Comparison of ENCODE assay signal across 8 cellular contexts in the genomic region with DNA sequence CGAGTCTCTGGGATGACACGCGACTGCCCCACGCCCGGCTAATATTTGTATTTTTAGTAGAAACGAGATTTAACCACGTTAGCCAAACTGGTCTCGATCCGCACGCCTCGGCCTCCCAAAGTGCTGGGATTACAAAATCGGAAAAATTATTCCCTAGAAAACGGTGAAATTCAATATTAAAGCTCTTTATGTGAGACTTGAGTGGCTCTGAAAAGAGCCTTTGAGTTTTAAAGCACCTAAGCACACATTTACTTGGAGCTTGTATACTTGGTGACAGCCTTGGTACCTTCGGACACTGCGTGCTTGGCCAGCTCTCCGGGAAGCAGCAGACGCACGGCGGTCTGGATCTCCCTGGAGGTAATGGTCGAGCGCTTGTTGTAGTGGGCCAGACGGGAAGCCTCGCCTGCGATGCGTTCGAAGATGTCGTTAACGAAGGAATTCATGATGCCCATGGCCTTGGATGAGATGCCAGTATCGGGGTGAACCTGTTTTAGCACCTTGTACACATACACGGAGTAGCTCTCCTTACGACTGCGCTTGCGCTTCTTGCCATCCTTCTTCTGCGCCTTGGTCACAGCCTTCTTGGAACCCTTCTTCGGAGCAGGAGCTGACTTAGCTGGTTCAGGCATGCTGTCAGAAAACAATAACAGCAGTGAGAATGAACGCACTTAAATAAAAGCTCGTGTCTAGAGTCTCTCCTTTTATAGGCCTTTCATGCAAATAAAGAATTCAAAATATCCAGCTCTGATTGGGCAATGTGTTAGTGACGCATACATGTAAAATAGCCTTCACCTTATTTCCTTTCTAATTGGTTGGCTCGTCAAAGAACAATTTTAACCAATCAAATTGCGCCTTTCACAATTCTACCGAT.
A peak's percentile ranks its signal among the peaks of the same experiment; 100 is the strongest.
DNase-seq lines count a peak whose midpoint lies in the region; ATAC-seq and TF ChIP-seq lines count a peak whose summit lies in the region.

No MANE protein-coding gene starts in this region.

- WGBS in IMR-90 (ENCODE audit: extremely low coverage in 2 of 2, insufficient read length in 1 of 2), 2 experiments, result 0% methylated on average over 18 of the region's 41 CpGs; no CpG with 5 or more reads in 1 of the 2 experiments
- WGBS in tibial nerve, 2 donors, result 1 to 2% methylated on average over 41 of the region's 41 CpGs

- H3K9me3 ChIP-seq in IMR-90 (ENCODE audit: control insufficient read depth, insufficient read depth, low read length) (no peaks in the 10 kb centered on the region), Peyer's patch (no peaks in the 10 kb centered on the region), tibial nerve (no peaks in the 10 kb centered on the region)

- peak overlapping the region; percentile 30 for H2BK5ac ChIP-seq in IMR-90 (ENCODE audit: low read depth, low read length, poor library complexity, severe bottlenecking)

- TF ChIP-seq POLR2A in IMR-90 (IDR thresholded peaks at IDR 0.05; ENCODE audit: low read depth, low read length) (peak; percentile 99), Peyer's patch (IDR thresholded peaks at IDR 0.05) (peak; percentile 100), tibial nerve (IDR thresholded peaks at IDR 0.05) (peak; percentile 83 to 94)

- no peak overlapping the region for H3K27ac Mint-ChIP-seq in activated T-helper 2 cell treated with anti-CD3 and anti-CD28 coated beads, Interferon-gamma antibody, Interleukin-2, Interleukin-4, amounts not matched to agents 10 μg/mL and 5 μg/mL and 100 μg/mL, durations not matched to agents 14 hours and 24 hours and 36 hours
- H3K27ac Mint-ChIP-seq in natural killer cell, result no peak overlapping the region

- DNase-seq in DMS79 (lab: John Stamatoyannopoulos, UW) (peak; percentile 91), IMR-90 (peak; percentile 99), Peyer's patch (peak; percentile 80 to 94 (median 82)), fibroblast of the conjunctiva (ENCODE audit: low read depth) (peak; percentile 98), natural killer cell (peak; percentile 68), tibial nerve (ENCODE audit: low spot score in 2 of 2) (peak in 1 of 2 donors; percentile 81)
- DNase-seq in activated T-helper 2 cell treated with anti-CD3 and anti-CD28 coated beads, Interferon-gamma antibody, Interleukin-2, Interleukin-4, amounts not matched to agents 10 μg/mL and 5 μg/mL and 100 μg/mL, durations not matched to agents 14 hours and 24 hours and 36 hours (ENCODE audit: low spot score), result peak; percentile 87

- H3K36me3 Mint-ChIP-seq in activated T-helper 2 cell treated with anti-CD3 and anti-CD28 coated beads, Interferon-gamma antibody, Interleukin-2, Interleukin-4, amounts not matched to agents 10 μg/mL and 5 μg/mL and 100 μg/mL, durations not matched to agents 14 hours and 24 hours and 36 hours (ENCODE audit: low read depth), result no peaks in the 10 kb centered on the region
- H3K36me3 Mint-ChIP-seq in natural killer cell, result no peaks in the 10 kb centered on the region

- no peak overlapping the region for H4K91ac ChIP-seq in IMR-90 (ENCODE audit: insufficient read depth, low read depth, low read length)

- H2BK120ac ChIP-seq in IMR-90 (ENCODE audit: low read depth, low read length), result no peak overlapping the region

- no peak overlapping the region for H4K5ac ChIP-seq in IMR-90 (ENCODE audit: low read depth, low read length)

- H3K4me1 ChIP-seq in IMR-90 (ENCODE audit: control insufficient read depth, insufficient read depth, low read length), result no peaks in the 10 kb centered on the region
- H3K4me1 ChIP-seq in Peyer's patch, result peaks cover 0 to 4% (median 0%) of the 10 kb centered on the region in 4 donors
- H3K4me1 ChIP-seq in tibial nerve, result peaks cover 0 to 24% (median 0%) of the 10 kb centered on the region in 4 donors

- dilution Hi-C loops in IMR-90 (cut with HindIII; ENCODE audit: low sequenced_read_pairs, unreplicated experiment), result no loop called here

- no peaks in the 10 kb centered on the region for H3K9me3 Mint-ChIP-seq in activated T-helper 2 cell treated with anti-CD3 and anti-CD28 coated beads, Interferon-gamma antibody, Interleukin-2, Interleukin-4, amounts not matched to agents 10 μg/mL and 5 μg/mL and 100 μg/mL, durations not matched to agents 14 hours and 24 hours and 36 hours
- no peaks in the 10 kb centered on the region for H3K9me3 Mint-ChIP-seq in natural killer cell

- peak overlapping the region; percentile 69 for H3K9ac ChIP-seq in IMR-90 (ENCODE audit: low read depth, low read length)

- H3K4ac ChIP-seq in IMR-90 (ENCODE audit: low read depth, low read length), result no peak overlapping the region

- H3K4me3 Mint-ChIP-seq in activated T-helper 2 cell treated with anti-CD3 and anti-CD28 coated beads, Interferon-gamma antibody, Interleukin-2, Interleukin-4, amounts not matched to agents 10 μg/mL and 5 μg/mL and 100 μg/mL, durations not matched to agents 14 hours and 24 hours and 36 hours (ENCODE audit: low read depth), result no peak overlapping the region
- H3K4me3 Mint-ChIP-seq in natural killer cell, result no peak overlapping the region

- peak overlapping the region; percentile 6 for H2AK9ac ChIP-seq in IMR-90 (replicated peaks; ENCODE audit: low read depth, low read length, poor library complexity)

- peak overlapping the region in 1 of 2 experiments; percentile 3; a peak in 1 of 4 replicates for H4K8ac ChIP-seq in IMR-90 (ENCODE audit: low read depth in 2 of 2, low read length in 2 of 2)

- H3K27me3 Mint-ChIP-seq in activated T-helper 2 cell treated with anti-CD3 and anti-CD28 coated beads, Interferon-gamma antibody, Interleukin-2, Interleukin-4, amounts not matched to agents 10 μg/mL and 5 μg/mL and 100 μg/mL, durations not matched to agents 14 hours and 24 hours and 36 hours (ENCODE audit: low read depth), result no peaks in the 10 kb centered on the region
- H3K27me3 Mint-ChIP-seq in natural killer cell (ENCODE audit: low read depth in 2 of 2), result no peaks in the 10 kb centered on the region

- in situ Hi-C loops in IMR-90 (cut with MboI; ENCODE audit: low sequenced_read_pairs), result loop anchor here (25.0 kb wide), 1 partner anchor 1621 kb away; a partner anchor contains a TSS

- POLR2A ChIA-PET in IMR-90 (lab: Charles Lee; ENCODE audit: unreplicated experiment), result interaction anchor here (0.5 to 3.0 kb wide), 24 partner anchors 9 to 1677 kb away, joined by 3 to 50 read pairs (median 6); a partner anchor contains a TSS

- no peaks in the 10 kb centered on the region for H3K9me1 ChIP-seq in IMR-90 (ENCODE audit: insufficient read depth, low read length)

- peak; percentile 64 to 99 for TF ChIP-seq EP300 in tibial nerve (IDR thresholded peaks at IDR 0.05)

- peak overlapping the region; percentile 32; the same call in 1 of the 2 replicates for H2AK5ac ChIP-seq in IMR-90 (ENCODE audit: low read depth, low read length)

- CTCF ChIA-PET in IMR-90 (lab: Yijun Ruan, JAX), result interaction anchor here (0.8 to 1.6 kb wide), 2 partner anchors 17 to 19 kb away, joined by 4 to 5 read pairs; a partner anchor contains a TSS

- TF ChIP-seq CTCF in IMR-90 (conservative IDR thresholded peaks at IDR 0.05; ENCODE audit: low read depth, low read length) (no peak), Peyer's patch (IDR thresholded peaks at IDR 0.05) (no peak), natural killer cell (IDR thresholded peaks at IDR 0.05) (no peak), tibial nerve (IDR thresholded peaks at IDR 0.05) (peak in 1 of 5 experiments; percentile 8)

- peak overlapping the region; percentile 5; the same call in 1 of the 2 replicates for H3K56ac ChIP-seq in IMR-90 (ENCODE audit: extremely low read depth, insufficient read depth, low read length)

- H2BK15ac ChIP-seq in IMR-90 (ENCODE audit: low read depth, low read length), result no peak overlapping the region

- peak overlapping the region; percentile 81 for H3K4me2 ChIP-seq in IMR-90 (ENCODE audit: low read depth, low read length)

- TF ChIP-seq RAD21 in IMR-90 (IDR thresholded peaks at IDR 0.05; ENCODE audit: low read length), result no peak

- TSS peak; percentile 97 for BruUV-seq in IMR-90 (replicated peaks; lab: Mats Ljungman, UMichigan)

- H3K23ac ChIP-seq in IMR-90 (ENCODE audit: low read depth, low read length), result no peak overlapping the region

- no peak overlapping the region for H2BK20ac ChIP-seq in IMR-90 (ENCODE audit: low read depth, low read length)

- H3K36me3 ChIP-seq in IMR-90 (ENCODE audit: control insufficient read depth, insufficient read depth, low read length) (no peaks in the 10 kb centered on the region), Peyer's patch (no peaks in the 10 kb centered on the region), tibial nerve (no peaks in the 10 kb centered on the region)

- H3K4me3 ChIP-seq in IMR-90 (ENCODE audit: insufficient read depth, low read depth, low read length) (peak overlapping the region; percentile 47), Peyer's patch (peak overlapping the region; percentile 42 to 70 (median 64)), tibial nerve (peak overlapping the region; percentile 34 to 61 (median 45))

- H3K79me1 ChIP-seq in IMR-90 (ENCODE audit: low read depth in 1 of 2, low read length in 2 of 2), result no peaks in the 10 kb centered on the region; a peak in 1 of 4 replicates

- H3K4me1 Mint-ChIP-seq in activated T-helper 2 cell treated with anti-CD3 and anti-CD28 coated beads, Interferon-gamma antibody, Interleukin-2, Interleukin-4, amounts not matched to agents 10 μg/mL and 5 μg/mL and 100 μg/mL, durations not matched to agents 14 hours and 24 hours and 36 hours (ENCODE audit: low read depth), result peaks cover 24% of the 10 kb centered on the region
- no peaks in the 10 kb centered on the region for H3K4me1 Mint-ChIP-seq in natural killer cell

- H3K14ac ChIP-seq in IMR-90 (replicated peaks; ENCODE audit: low read depth, low read length), result no peak overlapping the region

- peak; percentile 75 for ATAC-seq in GM21529 (IDR thresholded peaks at IDR 0.05; ENCODE audit: unreplicated experiment)
- ATAC-seq in IMR-90 (ENCODE audit: low read depth), result peak; percentile 81
- ATAC-seq in natural killer cell, result peak; percentile 77 to 92 (median 79)

- intact Hi-C loops in IMR-90 (cut with micrococcal nuclease) (loop anchor here (1.0 kb wide), 2 partner anchors 8 to 11 kb away; no protein-coding TSS in a partner anchor), natural killer cell (cut with micrococcal nuclease) (loop anchor here (1.0 to 2.0 kb wide), 8 partner anchors 11 to 92 kb away; a partner anchor contains a TSS)
- intact Hi-C loops in activated T-helper 2 cell treated with anti-CD3 and anti-CD28 coated beads, Interferon-gamma antibody, Interleukin-2, Interleukin-4, amounts not matched to agents 10 μg/mL and 5 μg/mL and 100 μg/mL, durations not matched to agents 14 hours and 24 hours and 36 hours (cut with micrococcal nuclease), result loop anchor here (1.0 to 2.0 kb wide), 7 partner anchors 12 to 58 kb away; a partner anchor contains a TSS

- H3K27me3 ChIP-seq in IMR-90 (ENCODE audit: control insufficient read depth, insufficient read depth, low read length) (no peaks in the 10 kb centered on the region), Peyer's patch (no peaks in the 10 kb centered on the region), tibial nerve (peaks cover 0 to 59% of the 10 kb centered on the region in 2 donors)

- H2AFZ ChIP-seq in IMR-90 (replicated peaks; ENCODE audit: low read length, poor library complexity), result peak overlapping the region; percentile 55

- peak overlapping the region; percentile 22 for H3K27ac ChIP-seq in IMR-90 (ENCODE audit: insufficient read depth, low read length)
- peak overlapping the region; percentile 84 to 99 (median 96) for H3K27ac ChIP-seq in Peyer's patch
- peak overlapping the region; percentile 56 to 94 (median 89) for H3K27ac ChIP-seq in tibial nerve

- 0 out of 2 replicates have a peak overlapping the region, but pooled peaks have one; percentile 1 for H3K18ac ChIP-seq in IMR-90 (ENCODE audit: low read depth, low read length)

- peaks cover 5% of the 10 kb centered on the region for H4K20me1 ChIP-seq in IMR-90 (ENCODE audit: insufficient read depth, low read length)

Comparison
In these comparisons a context has a peak if more than half of its experiments do, and no peak if none do; other contexts are left out.
1. H3K27ac ChIP-seq: peak in every context shown above with its lines; median percentile 96 in Peyer's patch; 89 in tibial nerve; 22 in IMR-90.